Comparison of ENCODE assay signal across 1 cellular context in genomic region chr22:17117890-17118289, GRCh38.
TF ChIP-seq lines count a peak whose summit lies in the region.

No MANE protein-coding gene starts in this region.

TF ChIP-seq in H1, 55 proteins besides CTCF, POLR2A, EP300 and RAD21:
- no peak for TF ChIP-seq E2F6 (IDR thresholded peaks at IDR 0.05)
